24 cellular contexts compared by ENCODE assay signal in the genomic region with DNA sequence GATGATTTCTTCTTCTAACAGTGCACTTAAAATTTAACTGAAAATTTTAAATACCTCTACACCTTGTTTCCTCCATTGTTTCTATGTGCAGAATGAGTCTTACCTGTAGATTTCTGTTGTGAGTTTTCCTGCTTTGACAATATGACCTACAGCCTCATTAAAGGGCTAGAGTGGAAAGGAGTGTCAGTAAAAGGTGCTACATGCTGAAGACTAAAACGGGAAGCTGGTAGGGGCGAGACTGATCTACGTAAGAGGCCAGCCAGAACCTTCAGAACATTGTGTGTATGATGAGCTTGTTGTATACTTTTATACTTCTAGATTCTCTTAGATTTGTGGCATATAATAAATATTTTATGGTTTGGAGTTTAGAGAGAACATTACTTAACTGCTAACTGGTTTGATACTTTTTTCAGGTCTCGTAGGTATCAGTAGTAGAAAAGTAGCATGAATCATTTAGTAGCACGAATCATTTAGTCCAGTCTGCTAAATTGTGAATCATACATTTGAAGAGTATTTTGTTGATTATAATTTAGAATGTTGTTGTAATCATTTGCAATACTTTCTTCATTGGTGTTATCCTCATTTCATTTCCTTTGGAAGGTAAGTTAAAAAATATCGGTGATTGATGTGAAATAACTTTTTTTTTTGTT. TPM values are rescaled to one million over a fixed set of nuclear protein-coding genes. Genes with fewer than 3 reads are reported as not detected.
DNase-seq lines count a peak whose midpoint lies in the region; ATAC-seq and TF ChIP-seq lines count a peak whose summit lies in the region.
"Had no signal": no experiment of that assay in that cellular context is flagged by ENCODE, and none has a peak within 500 bp of the region (broad histone marks: within the 10 kb centered on the region; RNA-seq: fewer than 3 reads in every experiment).

No MANE protein-coding gene starts in this region.

- no peaks in the 10 kb centered on the region for H3K9me2 ChIP-seq in HCT116 (ENCODE audit: insufficient read depth)

- DNase-seq in EL (peak; percentile 10), HCT116 (ENCODE audit: low read depth, low spot score) (no peak), iris pigment epithelial cell (ENCODE audit: low read depth) (peak; percentile 47), NCI-H446 (lab: John Stamatoyannopoulos, UW) (no peak), CD1c-positive myeloid dendritic cell (ENCODE audit: extremely low spot score) (no peak)
- DNase-seq in activated T-helper 2 cell treated with anti-CD3 and anti-CD28 coated beads, Interferon-gamma antibody, Interleukin-2, Interleukin-4, amounts not matched to agents 10 μg/mL and 5 μg/mL and 100 μg/mL, durations not matched to agents 14 hours and 24 hours and 36 hours (ENCODE audit: low spot score) = no peak
- DNase-seq in activated effector memory CD4-positive, alpha-beta T cell treated with anti-CD3 and anti-CD28 coated beads, Interleukin-2, amount 50 U/mL, for 16 hours = no peak
- DNase-seq: activated B cell treated with CpG ODN at 0.5 μM for 24 hours; activated CD8-positive, alpha-beta memory T cell treated with anti-CD3 and anti-CD28 coated beads for 24 hours; CD4-positive, alpha-beta T cell; cortex of kidney; DMS153; gastrocnemius medialis; GF-D8; left cardiac atrium; natural killer cell; NCI-H187 treated with DMSO at 0.1 percent for 48 hours; NCI-H2227 treated with DMSO at 0.1 percent for 48 hours; Peyer's patch; sigmoid colon had no signal

- H3K36me3 ChIP-seq in HCT116 (ENCODE audit: control insufficient read depth in 1 of 2, insufficient read depth in 2 of 2, low read length in 2 of 2) = 0 out of 4 replicates have a peak, but pooled peaks cover 0 to 3% of the 10 kb centered on the region in 2 experiments

- TF ChIP-seq RAD21 in HCT116 (IDR thresholded peaks at IDR 0.05; ENCODE audit: low read depth) = no peak

- H3K36me3 Mint-ChIP-seq in activated T-helper 2 cell treated with anti-CD3 and anti-CD28 coated beads, Interferon-gamma antibody, Interleukin-2, Interleukin-4, amounts not matched to agents 10 μg/mL and 5 μg/mL and 100 μg/mL, durations not matched to agents 14 hours and 24 hours and 36 hours (ENCODE audit: low read depth) = peaks cover 84% of the 10 kb centered on the region
- H3K36me3 Mint-ChIP-seq: natural killer cell had no signal

- no peak overlapping the region for H3K9ac ChIP-seq in HCT116 (ENCODE audit: low read length)
- H3K9ac ChIP-seq: KMS-11 had no signal

- TF ChIP-seq CTCF in HCT116 (IDR thresholded peaks at IDR 0.05 in 2 of 3, conservative IDR thresholded peaks at IDR 0.05 in 1 of 3; ENCODE audit: borderline replicate concordance in 1 of 3, insufficient read depth in 1 of 3, low read depth in 2 of 3, low read length in 2 of 3) = no peak

- ATAC-seq in HCT116 = no peak; the same call in 1 of the 2 replicates
- ATAC-seq: gastrocnemius medialis, natural killer cell had no signal

- POLR2A ChIA-PET in HCT116 (lab: Charles Lee) = no interaction called here

- peaks cover 0 to 15% of the 10 kb centered on the region in 2 experiments; a peak in 2 of 4 replicates for H3K4me1 ChIP-seq in HCT116 (ENCODE audit: control insufficient read depth in 1 of 2, insufficient read depth in 2 of 2, low read length in 2 of 2)
- H3K4me1 ChIP-seq: gastrocnemius medialis, Peyer's patch, sigmoid colon had no signal

- intact Hi-C loops in HCT116 (cut with micrococcal nuclease) = no loop called here
- intact Hi-C loops in activated T-helper 2 cell treated with anti-CD3 and anti-CD28 coated beads, Interferon-gamma antibody, Interleukin-2, Interleukin-4, amounts not matched to agents 10 μg/mL and 5 μg/mL and 100 μg/mL, durations not matched to agents 14 hours and 24 hours and 36 hours (cut with micrococcal nuclease) = no loop called here

- no peaks in the 10 kb centered on the region for H3K27me3 Mint-ChIP-seq in activated T-helper 2 cell treated with anti-CD3 and anti-CD28 coated beads, Interferon-gamma antibody, Interleukin-2, Interleukin-4, amounts not matched to agents 10 μg/mL and 5 μg/mL and 100 μg/mL, durations not matched to agents 14 hours and 24 hours and 36 hours (ENCODE audit: low read depth)
- H3K27me3 Mint-ChIP-seq: activated B cell treated with CpG ODN at 0.5 μM for 24 hours; CD4-positive, alpha-beta T cell had no signal

- H3K4me3 ChIP-seq in HCT116 (replicated peaks in 1 of 2; ENCODE audit: low read depth in 1 of 2, low read length in 2 of 2) = no peak overlapping the region
- H3K4me3 ChIP-seq: gastrocnemius medialis, Peyer's patch, sigmoid colon, SK-N-MC had no signal

- RAD21 ChIA-PET in HCT116 (lab: Charles Lee; ENCODE audit: low non-redundant PET in 1 of 2, low total read pairs in 2 of 2, uncharacterized antibody in 2 of 2, unreplicated experiment in 2 of 2) = no interaction called here

- no peak overlapping the region for H2AFZ ChIP-seq in HCT116 (ENCODE audit: low read depth, low read length, poor library complexity, severe bottlenecking)

- H3K4me3 Mint-ChIP-seq in activated T-helper 2 cell treated with anti-CD3 and anti-CD28 coated beads, Interferon-gamma antibody, Interleukin-2, Interleukin-4, amounts not matched to agents 10 μg/mL and 5 μg/mL and 100 μg/mL, durations not matched to agents 14 hours and 24 hours and 36 hours (ENCODE audit: low read depth) = no peak overlapping the region
- H3K4me3 Mint-ChIP-seq: activated B cell treated with CpG ODN at 0.5 μM for 24 hours; activated T-helper 1 cell treated with anti-CD3 and anti-CD28 coated beads, Interleukin-12 subunit alpha, Interleukin-12 subunit beta, Interleukin-2, Interleukin-4 antibody, amounts not matched to agents 30 ng/mL and 10 ng/mL and 1 ng/mL, durations not matched to agents 14 hours and 24 hours and 36 hours; CD4-positive, alpha-beta T cell; natural killer cell; T-helper 2 cell treated with Interferon-gamma antibody and Interleukin-4, amounts not matched to agents 5 μg/mL and 100 μg/mL, for 36 hours had no signal

- H3K27ac ChIP-seq in HCT116 (ENCODE audit: low read depth, low read length) = no peak overlapping the region
- H3K27ac ChIP-seq: gastrocnemius medialis, KMS-11, Peyer's patch, sigmoid colon, SK-N-MC had no signal

- H3K79me2 ChIP-seq in HCT116 (ENCODE audit: insufficient read depth, low read length) = peaks cover 22% of the 10 kb centered on the region

- no peak for TF ChIP-seq POLR2A in HCT116 (IDR thresholded peaks at IDR 0.05; ENCODE audit: borderline replicate concordance, extremely low read depth, insufficient read depth, insufficient read length)

- no peaks in the 10 kb centered on the region for H3K9me3 ChIP-seq in HCT116 (ENCODE audit: control insufficient read depth in 1 of 2, insufficient read depth in 1 of 2, low read depth in 1 of 2, low read length in 2 of 2)
- H3K9me3 ChIP-seq: gastrocnemius medialis, Peyer's patch, sigmoid colon had no signal

- no peaks in the 10 kb centered on the region for H4K20me1 ChIP-seq in HCT116 (ENCODE audit: insufficient read depth)

- BruUV-seq in HCT116 (replicated peaks; lab: Mats Ljungman, UMichigan) = no TSS peak

- H3K27me3 ChIP-seq in HCT116 (ENCODE audit: insufficient read depth, low read length) = no peaks in the 10 kb centered on the region
- H3K27me3 ChIP-seq: gastrocnemius medialis, Peyer's patch, sigmoid colon had no signal

- CTCF ChIA-PET in HCT116 (lab: Charles Lee) = no interaction called here

- H3K4me2 ChIP-seq in HCT116 (ENCODE audit: low read length) = peak overlapping the region; percentile 33
- H3K4me2 ChIP-seq: KMS-11 had no signal

- peak overlapping the region; percentile 38 for H3K27ac Mint-ChIP-seq in activated T-helper 2 cell treated with anti-CD3 and anti-CD28 coated beads, Interferon-gamma antibody, Interleukin-2, Interleukin-4, amounts not matched to agents 10 μg/mL and 5 μg/mL and 100 μg/mL, durations not matched to agents 14 hours and 24 hours and 36 hours
- H3K27ac Mint-ChIP-seq: activated B cell treated with CpG ODN at 0.5 μM for 24 hours; activated T-helper 1 cell treated with anti-CD3 and anti-CD28 coated beads, Interleukin-12 subunit alpha, Interleukin-12 subunit beta, Interleukin-2, Interleukin-4 antibody, amounts not matched to agents 30 ng/mL and 10 ng/mL and 1 ng/mL, durations not matched to agents 14 hours and 24 hours and 36 hours; CD4-positive, alpha-beta T cell; T-helper 2 cell treated with Interferon-gamma antibody and Interleukin-4, amounts not matched to agents 5 μg/mL and 100 μg/mL, for 36 hours had no signal

- peaks cover 33% of the 10 kb centered on the region for H3K4me1 Mint-ChIP-seq in activated T-helper 2 cell treated with anti-CD3 and anti-CD28 coated beads, Interferon-gamma antibody, Interleukin-2, Interleukin-4, amounts not matched to agents 10 μg/mL and 5 μg/mL and 100 μg/mL, durations not matched to agents 14 hours and 24 hours and 36 hours (ENCODE audit: low read depth)

- no peaks in the 10 kb centered on the region for H3K9me3 Mint-ChIP-seq in activated T-helper 2 cell treated with anti-CD3 and anti-CD28 coated beads, Interferon-gamma antibody, Interleukin-2, Interleukin-4, amounts not matched to agents 10 μg/mL and 5 μg/mL and 100 μg/mL, durations not matched to agents 14 hours and 24 hours and 36 hours
- H3K9me3 Mint-ChIP-seq: activated B cell treated with CpG ODN at 0.5 μM for 24 hours; activated T-helper 1 cell treated with anti-CD3 and anti-CD28 coated beads, Interleukin-12 subunit alpha, Interleukin-12 subunit beta, Interleukin-2, Interleukin-4 antibody, amounts not matched to agents 30 ng/mL and 10 ng/mL and 1 ng/mL, durations not matched to agents 14 hours and 24 hours and 36 hours; CD4-positive, alpha-beta T cell; natural killer cell; T-helper 2 cell treated with Interferon-gamma antibody and Interleukin-4, amounts not matched to agents 5 μg/mL and 100 μg/mL, for 36 hours had no signal

TF ChIP-seq in HCT116, 20 proteins besides CTCF, POLR2A, EP300 and RAD21 (continues in another document):
- peak; percentile 44; the same call in 1 of the 2 replicates for TF ChIP-seq JUND (IDR thresholded peaks at IDR 0.05)
- 0 out of 2 replicates have a peak, but pooled peaks have one; percentile 23 for TF ChIP-seq SP1 (IDR thresholded peaks at IDR 0.05; ENCODE audit: low read depth)
- no peak for TF ChIP-seq EZH2phosphoT487 (IDR thresholded peaks at IDR 0.05; ENCODE audit: borderline replicate concordance)
- TF ChIP-seq FOSL1 (IDR thresholded peaks at IDR 0.05; ENCODE audit: low read depth) = peak; percentile 65
- TF ChIP-seq EZH2 (IDR thresholded peaks at IDR 0.05) = no peak
- TF ChIP-seq CBX3 (IDR thresholded peaks at IDR 0.05; ENCODE audit: low read depth) = no peak

RNA-seq across cellular contexts. Expression of gene INSIG2, which starts 14.3 kb away (rescaled TPM):
- 21.8 TPM for total RNA-seq in HCT116 (2021; ENCODE audit: unreplicated experiment)
- 30.1 and 30.6 TPM in 2 replicates for polyA plus RNA-seq in HCT116 (2012)
- total RNA-seq in activated T-helper 2 cell treated with anti-CD3 and anti-CD28 coated beads, Interferon-gamma antibody, Interleukin-2, Interleukin-4, amounts not matched to agents 10 μg/mL and 5 μg/mL and 100 μg/mL, durations not matched to agents 14 hours and 24 hours and 36 hours = 48.4 and 51.6 TPM in 2 replicates

Comparison
In these comparisons a context has a peak if more than half of its experiments do, and no peak if none do; other contexts are left out.
1. DNase-seq: peak in EL (single experiment) and iris pigment epithelial cell (single experiment); none in HCT116 (single experiment), activated T-helper 2 cell treated with anti-CD3 and anti-CD28 coated beads, Interferon-gamma antibody, Interleukin-2, Interleukin-4, amounts not matched to agents 10 μg/mL and 5 μg/mL and 100 μg/mL, durations not matched to agents 14 hours and 24 hours and 36 hours (single experiment), NCI-H446 (0 of 2), CD1c-positive myeloid dendritic cell (single experiment) and activated effector memory CD4-positive, alpha-beta T cell treated with anti-CD3 and anti-CD28 coated beads, Interleukin-2, amount 50 U/mL, for 16 hours (single experiment).